20 cellular contexts compared by ENCODE assay signal in genomic region chr1:31112223-31112622, GRCh38. TPM values are rescaled to one million over a fixed set of nuclear protein-coding genes. Genes with fewer than 3 reads are reported as not detected.
DNase-seq lines count a peak whose midpoint lies in the region; ATAC-seq and TF ChIP-seq lines count a peak whose summit lies in the region.
"Had no signal": no experiment of that assay in that cellular context is flagged by ENCODE, and none has a peak within 500 bp of the region (broad histone marks: within the 10 kb centered on the region; RNA-seq: fewer than 3 reads in every experiment).

No MANE protein-coding gene starts in this region.

- peaks cover 14% of the 10 kb centered on the region for H3K27me3 Mint-ChIP-seq in nephron progenitor cell (ENCODE audit: low read depth, poor library complexity)

- peaks cover 8% of the 10 kb centered on the region for H3K27me3 ChIP-seq in gastroesophageal sphincter
- H3K27me3 ChIP-seq: MG63 had no signal

- peak overlapping the region; percentile 82 for H3K27ac ChIP-seq in RWPE1
- no peak overlapping the region for H3K27ac ChIP-seq in gastroesophageal sphincter
- H3K27ac ChIP-seq: SK-N-MC had no signal

- no peaks in the 10 kb centered on the region for H3K36me3 ChIP-seq in gastroesophageal sphincter
- H3K36me3 ChIP-seq: MG63 had no signal

- no peak for TF ChIP-seq POLR2A in gastroesophageal sphincter (IDR thresholded peaks at IDR 0.05)

- no peaks in the 10 kb centered on the region for H3K9me3 ChIP-seq in gastroesophageal sphincter
- H3K9me3 ChIP-seq: MG63 had no signal

- peaks cover 30% of the 10 kb centered on the region for H3K4me1 Mint-ChIP-seq in nephron progenitor cell

- TF ChIP-seq EP300 in gastroesophageal sphincter (IDR thresholded peaks at IDR 0.05) = no peak

- H3K4me1 ChIP-seq in gastroesophageal sphincter = no peaks in the 10 kb centered on the region

- peak overlapping the region; percentile 23 for H3K4me3 Mint-ChIP-seq in nephron progenitor cell
- H3K4me3 Mint-ChIP-seq: CD8-positive, alpha-beta T cell had no signal

- no peak for TF ChIP-seq CTCF in RWPE1 (conservative IDR thresholded peaks at IDR 0.05; ENCODE audit: low read depth)
- TF ChIP-seq CTCF in nephron progenitor cell (IDR thresholded peaks at IDR 0.05) = no peak
- no peak for TF ChIP-seq CTCF in gastroesophageal sphincter (IDR thresholded peaks at IDR 0.05)

- no peaks in the 10 kb centered on the region for H3K9me3 Mint-ChIP-seq in nephron progenitor cell
- H3K9me3 Mint-ChIP-seq: CD8-positive, alpha-beta T cell had no signal

- H3K36me3 Mint-ChIP-seq in nephron progenitor cell (ENCODE audit: low read depth) = no peaks in the 10 kb centered on the region
- H3K36me3 Mint-ChIP-seq: CD8-positive, alpha-beta T cell had no signal

- WGBS in gastroesophageal sphincter (ENCODE audit: low coverage in 1 of 2), 2 donors = 65 to 79% methylated on average over 5 to 13 of the region's 14 CpGs

- DNase-seq in ELF-1 (ENCODE audit: low read depth, low spot score) = peak; percentile 21
- no peak for DNase-seq in RWPE1 (ENCODE audit: low spot score)
- no peak for DNase-seq in nephron progenitor cell
- no peak for DNase-seq in NCI-H2107 (lab: John Stamatoyannopoulos, UW)
- DNase-seq in NCI-H510A (lab: John Stamatoyannopoulos, UW) = no peak
- DNase-seq: AML-193; C1 segment of cervical spinal cord; CD8-positive, alpha-beta T cell; GM23248; Kasumi-1; MG63; NCI-H1930; NCI-H524; OCI-M1; SHP77 had no signal

- H3K27ac Mint-ChIP-seq in nephron progenitor cell = peak overlapping the region; percentile 68
- H3K27ac Mint-ChIP-seq: CD8-positive, alpha-beta T cell had no signal

- ATAC-seq in esophagus mucosa (peak; percentile 42), HG03354 (IDR thresholded peaks at IDR 0.05; ENCODE audit: poor library complexity, severe bottlenecking, unreplicated experiment) (no peak), gastroesophageal sphincter (no peak)
- ATAC-seq: CD8-positive, alpha-beta T cell; HCT116 had no signal

- CTCF ChIA-PET in RWPE1 (lab: Yijun Ruan, JAX) = no interaction called here

- no peak overlapping the region for H3K4me3 ChIP-seq in gastroesophageal sphincter
- H3K4me3 ChIP-seq: MG63, SK-N-MC had no signal

- POLR2A ChIA-PET in RWPE1 (lab: Yijun Ruan, JAX; ENCODE audit: low non-redundant PET) = no interaction called here

RNA-seq across cellular contexts. Expression of gene PUM1, which starts 46.7 kb away (rescaled TPM):
- total RNA-seq in esophagus mucosa (63.0 TPM), gastroesophageal sphincter (10 to 100 TPM; 83.8 to 90.7 (median 88.4) TPM)
